1 cellular context compared by ENCODE assay signal in genomic region chr14:37698840-37699777, GRCh38.
TF ChIP-seq lines count a peak whose summit lies in the region.

No MANE protein-coding gene starts in this region.

TF ChIP-seq in HepG2, 621 proteins besides CTCF, POLR2A, EP300 and RAD21 (continued from another document and continues in another):
- TF ChIP-seq HOXA7 (CRISPR knock-in tag; IDR thresholded peaks at IDR 0.05) (no peak), TSC22D2 (CRISPR knock-in tag; IDR thresholded peaks at IDR 0.05; ENCODE audit: borderline replicate concordance) (no peak), ZNF557 (CRISPR knock-in tag; IDR thresholded peaks at IDR 0.05) (0 out of 2 replicates have a peak, but pooled peaks have one; percentile 23), ETV5 (CRISPR knock-in tag; IDR thresholded peaks at IDR 0.05; ENCODE audit: borderline replicate concordance) (no peak; the same call in 1 of the 2 replicates), BCL3 (CRISPR knock-in tag; IDR thresholded peaks at IDR 0.05) (no peak), ZSCAN30 (CRISPR knock-in tag; IDR thresholded peaks at IDR 0.05) (peak; percentile 69; the same call in 1 of the 2 replicates), RFX1 (IDR thresholded peaks at IDR 0.05) (no peak), CEBPG (CRISPR knock-in tag; IDR thresholded peaks at IDR 0.05) (peak; percentile 31; the same call in 1 of the 2 replicates), NR2F2 (IDR thresholded peaks at IDR 0.05; ENCODE audit: borderline replicate concordance, low read depth) (no peak; the same call in 1 of the 2 replicates), KAT2B (IDR thresholded peaks at IDR 0.05; ENCODE audit: borderline replicate concordance, low read depth, low read length) (no peak), ZNF331 (CRISPR knock-in tag; IDR thresholded peaks at IDR 0.05) (peak; percentile 8; the same call in 1 of the 2 replicates), CENPX (CRISPR knock-in tag; IDR thresholded peaks at IDR 0.05) (no peak), ZNF484 (CRISPR knock-in tag; IDR thresholded peaks at IDR 0.05; ENCODE audit: borderline replicate concordance, low read depth) (no peak), ZNF607 (CRISPR knock-in tag; IDR thresholded peaks at IDR 0.05; ENCODE audit: borderline replicate concordance) (peak; percentile 46; the same call in 1 of the 2 replicates), ZBTB46 (CRISPR knock-in tag; IDR thresholded peaks at IDR 0.05; ENCODE audit: borderline replicate concordance) (no peak), ZSCAN12 (CRISPR knock-in tag; IDR thresholded peaks at IDR 0.05) (0 out of 2 replicates have a peak, but pooled peaks have one; percentile 21), ZNF496 (CRISPR knock-in tag; IDR thresholded peaks at IDR 0.05; ENCODE audit: insufficient replicate concordance) (no peak), FOXK2 (IDR thresholded peaks at IDR 0.05) (no peak), SNAPC2 (CRISPR knock-in tag; IDR thresholded peaks at IDR 0.05) (no peak), ZNF343 (CRISPR knock-in tag; IDR thresholded peaks at IDR 0.05) (no peak), TERF1 (CRISPR knock-in tag; IDR thresholded peaks at IDR 0.05) (no peak), ZNF513 (CRISPR knock-in tag; conservative IDR thresholded peaks at IDR 0.05) (no peak), PHF8 (CRISPR knock-in tag; IDR thresholded peaks at IDR 0.05) (no peak; the same call in 1 of the 2 replicates), TGIF2 (CRISPR knock-in tag; IDR thresholded peaks at IDR 0.05) (no peak), ZNF562 (CRISPR knock-in tag; IDR thresholded peaks at IDR 0.05; ENCODE audit: borderline replicate concordance) (no peak), ZNF670 (CRISPR knock-in tag; IDR thresholded peaks at IDR 0.05; ENCODE audit: borderline replicate concordance) (peak; percentile 84; the same call in 1 of the 2 replicates), ZFYVE20 (CRISPR knock-in tag; IDR thresholded peaks at IDR 0.05; ENCODE audit: borderline replicate concordance, low read depth) (no peak), ZNF777 (CRISPR knock-in tag; IDR thresholded peaks at IDR 0.05) (no peak), SOX13 (IDR thresholded peaks at IDR 0.05) (no peak), SOX13 (CRISPR knock-in tag; conservative IDR thresholded peaks at IDR 0.05 in 1 of 2, IDR thresholded peaks at IDR 0.05 in 1 of 2) (peak in 1 of 2 experiments; percentile 10; a peak in 1 of 4 replicates), ZNF790 (CRISPR knock-in tag; IDR thresholded peaks at IDR 0.05; ENCODE audit: borderline replicate concordance) (no peak), TOE1 (CRISPR knock-in tag; IDR thresholded peaks at IDR 0.05) (peak; percentile 59; the same call in 1 of the 2 replicates), PTBP1 (IDR thresholded peaks at IDR 0.05; ENCODE audit: low read depth, low read length, poor library complexity, severe bottlenecking) (no peak), ZNF34 (CRISPR knock-in tag; IDR thresholded peaks at IDR 0.05; ENCODE audit: borderline replicate concordance) (no peak), ZNF800 (CRISPR knock-in tag; IDR thresholded peaks at IDR 0.05) (0 out of 2 replicates have a peak, but pooled peaks have one; percentile 27), ZBTB7A (CRISPR knock-in tag; IDR thresholded peaks at IDR 0.05) (0 out of 2 replicates have a peak, but pooled peaks have one; percentile 37), RARA (CRISPR knock-in tag; IDR thresholded peaks at IDR 0.05) (peak; percentile 79), ZSCAN20 (CRISPR knock-in tag; IDR thresholded peaks at IDR 0.05; ENCODE audit: borderline replicate concordance) (no peak), STAT5B (CRISPR knock-in tag; IDR thresholded peaks at IDR 0.05) (no peak), TRIM24 (CRISPR knock-in tag; IDR thresholded peaks at IDR 0.05) (no peak), ZKSCAN1 (IDR thresholded peaks at IDR 0.05; ENCODE audit: low read length) (no peak), NFATC3 (CRISPR knock-in tag; IDR thresholded peaks at IDR 0.05) (no peak), MXD1 (CRISPR knock-in tag; IDR thresholded peaks at IDR 0.05) (no peak), ZNF24 (IDR thresholded peaks at IDR 0.05) (peak; percentile 52; the same call in 1 of the 2 replicates), NFIC (IDR thresholded peaks at IDR 0.05; ENCODE audit: low read length) (peak; percentile 62; the same call in 1 of the 2 replicates)
- TF ChIP-seq, protein P1, sequence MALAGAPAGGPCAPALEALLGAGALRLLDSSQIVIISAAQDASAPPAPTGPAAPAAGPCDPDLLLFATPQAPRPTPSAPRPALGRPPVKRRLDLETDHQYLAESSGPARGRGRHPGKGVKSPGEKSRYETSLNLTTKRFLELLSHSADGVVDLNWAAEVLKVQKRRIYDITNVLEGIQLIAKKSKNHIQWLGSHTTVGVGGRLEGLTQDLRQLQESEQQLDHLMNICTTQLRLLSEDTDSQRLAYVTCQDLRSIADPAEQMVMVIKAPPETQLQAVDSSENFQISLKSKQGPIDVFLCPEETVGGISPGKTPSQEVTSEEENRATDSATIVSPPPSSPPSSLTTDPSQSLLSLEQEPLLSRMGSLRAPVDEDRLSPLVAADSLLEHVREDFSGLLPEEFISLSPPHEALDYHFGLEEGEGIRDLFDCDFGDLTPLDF (CRISPR knock-in tag; IDR thresholded peaks at IDR 0.05), result peak; percentile 35; the same call in 1 of the 2 replicates
- TF ChIP-seq, protein P2, sequence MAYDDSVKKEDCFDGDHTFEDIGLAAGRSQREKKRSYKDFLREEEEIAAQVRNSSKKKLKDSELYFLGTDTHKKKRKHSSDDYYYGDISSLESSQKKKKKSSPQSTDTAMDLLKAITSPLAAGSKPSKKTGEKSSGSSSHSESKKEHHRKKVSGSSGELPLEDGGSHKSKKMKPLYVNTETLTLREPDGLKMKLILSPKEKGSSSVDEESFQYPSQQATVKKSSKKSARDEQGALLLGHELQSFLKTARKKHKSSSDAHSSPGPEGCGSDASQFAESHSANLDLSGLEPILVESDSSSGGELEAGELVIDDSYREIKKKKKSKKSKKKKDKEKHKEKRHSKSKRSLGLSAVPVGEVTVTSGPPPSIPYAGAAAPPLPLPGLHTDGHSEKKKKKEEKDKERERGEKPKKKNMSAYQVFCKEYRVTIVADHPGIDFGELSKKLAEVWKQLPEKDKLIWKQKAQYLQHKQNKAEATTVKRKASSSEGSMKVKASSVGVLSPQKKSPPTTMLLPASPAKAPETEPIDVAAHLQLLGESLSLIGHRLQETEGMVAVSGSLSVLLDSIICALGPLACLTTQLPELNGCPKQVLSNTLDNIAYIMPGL (CRISPR knock-in tag; IDR thresholded peaks at IDR 0.05; ENCODE audit: borderline replicate concordance in 1 of 2, low read depth in 1 of 2), result 0 out of 4 replicates have a peak, but pooled peaks of 1 of the 2 experiments have one; percentile 28
- TF ChIP-seq, protein P3, sequence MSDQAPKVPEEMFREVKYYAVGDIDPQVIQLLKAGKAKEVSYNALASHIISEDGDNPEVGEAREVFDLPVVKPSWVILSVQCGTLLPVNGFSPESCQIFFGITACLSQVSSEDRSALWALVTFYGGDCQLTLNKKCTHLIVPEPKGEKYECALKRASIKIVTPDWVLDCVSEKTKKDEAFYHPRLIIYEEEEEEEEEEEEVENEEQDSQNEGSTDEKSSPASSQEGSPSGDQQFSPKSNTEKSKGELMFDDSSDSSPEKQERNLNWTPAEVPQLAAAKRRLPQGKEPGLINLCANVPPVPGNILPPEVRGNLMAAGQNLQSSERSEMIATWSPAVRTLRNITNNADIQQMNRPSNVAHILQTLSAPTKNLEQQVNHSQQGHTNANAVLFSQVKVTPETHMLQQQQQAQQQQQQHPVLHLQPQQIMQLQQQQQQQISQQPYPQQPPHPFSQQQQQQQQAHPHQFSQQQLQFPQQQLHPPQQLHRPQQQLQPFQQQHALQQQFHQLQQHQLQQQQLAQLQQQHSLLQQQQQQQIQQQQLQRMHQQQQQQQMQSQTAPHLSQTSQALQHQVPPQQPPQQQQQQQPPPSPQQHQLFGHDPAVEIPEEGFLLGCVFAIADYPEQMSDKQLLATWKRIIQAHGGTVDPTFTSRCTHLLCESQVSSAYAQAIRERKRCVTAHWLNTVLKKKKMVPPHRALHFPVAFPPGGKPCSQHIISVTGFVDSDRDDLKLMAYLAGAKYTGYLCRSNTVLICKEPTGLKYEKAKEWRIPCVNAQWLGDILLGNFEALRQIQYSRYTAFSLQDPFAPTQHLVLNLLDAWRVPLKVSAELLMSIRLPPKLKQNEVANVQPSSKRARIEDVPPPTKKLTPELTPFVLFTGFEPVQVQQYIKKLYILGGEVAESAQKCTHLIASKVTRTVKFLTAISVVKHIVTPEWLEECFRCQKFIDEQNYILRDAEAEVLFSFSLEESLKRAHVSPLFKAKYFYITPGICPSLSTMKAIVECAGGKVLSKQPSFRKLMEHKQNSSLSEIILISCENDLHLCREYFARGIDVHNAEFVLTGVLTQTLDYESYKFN (CRISPR knock-in tag; conservative IDR thresholded peaks at IDR 0.05), result peak; percentile 92
- TF ChIP-seq, protein P4, sequence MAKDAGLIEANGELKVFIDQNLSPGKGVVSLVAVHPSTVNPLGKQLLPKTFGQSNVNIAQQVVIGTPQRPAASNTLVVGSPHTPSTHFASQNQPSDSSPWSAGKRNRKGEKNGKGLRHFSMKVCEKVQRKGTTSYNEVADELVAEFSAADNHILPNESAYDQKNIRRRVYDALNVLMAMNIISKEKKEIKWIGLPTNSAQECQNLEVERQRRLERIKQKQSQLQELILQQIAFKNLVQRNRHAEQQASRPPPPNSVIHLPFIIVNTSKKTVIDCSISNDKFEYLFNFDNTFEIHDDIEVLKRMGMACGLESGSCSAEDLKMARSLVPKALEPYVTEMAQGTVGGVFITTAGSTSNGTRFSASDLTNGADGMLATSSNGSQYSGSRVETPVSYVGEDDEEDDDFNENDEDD (CRISPR knock-in tag; IDR thresholded peaks at IDR 0.05; ENCODE audit: borderline replicate concordance), result no peak; the same call in 1 of the 2 replicates
- TF ChIP-seq, protein P5, sequence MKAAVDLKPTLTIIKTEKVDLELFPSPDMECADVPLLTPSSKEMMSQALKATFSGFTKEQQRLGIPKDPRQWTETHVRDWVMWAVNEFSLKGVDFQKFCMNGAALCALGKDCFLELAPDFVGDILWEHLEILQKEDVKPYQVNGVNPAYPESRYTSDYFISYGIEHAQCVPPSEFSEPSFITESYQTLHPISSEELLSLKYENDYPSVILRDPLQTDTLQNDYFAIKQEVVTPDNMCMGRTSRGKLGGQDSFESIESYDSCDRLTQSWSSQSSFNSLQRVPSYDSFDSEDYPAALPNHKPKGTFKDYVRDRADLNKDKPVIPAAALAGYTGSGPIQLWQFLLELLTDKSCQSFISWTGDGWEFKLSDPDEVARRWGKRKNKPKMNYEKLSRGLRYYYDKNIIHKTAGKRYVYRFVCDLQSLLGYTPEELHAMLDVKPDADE (CRISPR knock-in tag; IDR thresholded peaks at IDR 0.05), result no peak
